In the genomic region with DNA sequence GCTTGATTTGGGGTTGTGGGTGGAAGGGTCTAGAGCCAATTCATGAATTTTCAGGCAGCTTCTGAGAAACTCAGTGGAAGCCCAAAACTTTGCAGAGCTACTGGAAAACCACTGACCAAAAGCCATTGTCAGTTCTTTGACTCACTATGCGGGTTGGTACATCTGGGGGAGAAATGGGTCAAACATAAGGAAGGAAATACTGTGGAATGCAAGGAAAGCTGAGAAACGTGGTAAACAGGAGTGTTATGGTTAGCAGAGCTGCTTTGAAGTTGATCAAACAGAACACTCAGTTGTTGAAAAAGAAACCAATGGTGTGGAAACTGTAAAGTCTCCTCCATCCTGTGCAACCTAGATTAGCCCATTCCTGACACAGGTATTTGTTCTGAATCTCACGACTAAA, we compare ENCODE assay signal across 3 cellular contexts.
TF ChIP-seq lines count a peak whose summit lies in the region.

No MANE protein-coding gene starts in this region.

TF ChIP-seq in GM23338, 12 proteins besides CTCF, POLR2A, EP300 and RAD21 (continues in another document):
- TF ChIP-seq CREB1 (CRISPR knock-in tag; IDR thresholded peaks at IDR 0.05; ENCODE audit: low read depth) (no peak), EZH2phosphoT487 (IDR thresholded peaks at IDR 0.05; ENCODE audit: unreplicated experiment) (no peak), POLR2AphosphoS5 (IDR thresholded peaks at IDR 0.05; ENCODE audit: low read depth) (no peak), STAT1 (IDR thresholded peaks at IDR 0.05; ENCODE audit: unreplicated experiment) (no peak), EZH2 (IDR thresholded peaks at IDR 0.05; ENCODE audit: low read depth, unreplicated experiment) (no peak), ZNF331 (CRISPR knock-in tag; IDR thresholded peaks at IDR 0.05; ENCODE audit: low read depth) (no peak), ZNF114 (CRISPR knock-in tag; IDR thresholded peaks at IDR 0.05) (no peak), JUNB (IDR thresholded peaks at IDR 0.05; ENCODE audit: unreplicated experiment) (no peak)
- TF ChIP-seq, protein P1, sequence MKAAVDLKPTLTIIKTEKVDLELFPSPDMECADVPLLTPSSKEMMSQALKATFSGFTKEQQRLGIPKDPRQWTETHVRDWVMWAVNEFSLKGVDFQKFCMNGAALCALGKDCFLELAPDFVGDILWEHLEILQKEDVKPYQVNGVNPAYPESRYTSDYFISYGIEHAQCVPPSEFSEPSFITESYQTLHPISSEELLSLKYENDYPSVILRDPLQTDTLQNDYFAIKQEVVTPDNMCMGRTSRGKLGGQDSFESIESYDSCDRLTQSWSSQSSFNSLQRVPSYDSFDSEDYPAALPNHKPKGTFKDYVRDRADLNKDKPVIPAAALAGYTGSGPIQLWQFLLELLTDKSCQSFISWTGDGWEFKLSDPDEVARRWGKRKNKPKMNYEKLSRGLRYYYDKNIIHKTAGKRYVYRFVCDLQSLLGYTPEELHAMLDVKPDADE (IDR thresholded peaks at IDR 0.05) = no peak
- TF ChIP-seq, protein P2, sequence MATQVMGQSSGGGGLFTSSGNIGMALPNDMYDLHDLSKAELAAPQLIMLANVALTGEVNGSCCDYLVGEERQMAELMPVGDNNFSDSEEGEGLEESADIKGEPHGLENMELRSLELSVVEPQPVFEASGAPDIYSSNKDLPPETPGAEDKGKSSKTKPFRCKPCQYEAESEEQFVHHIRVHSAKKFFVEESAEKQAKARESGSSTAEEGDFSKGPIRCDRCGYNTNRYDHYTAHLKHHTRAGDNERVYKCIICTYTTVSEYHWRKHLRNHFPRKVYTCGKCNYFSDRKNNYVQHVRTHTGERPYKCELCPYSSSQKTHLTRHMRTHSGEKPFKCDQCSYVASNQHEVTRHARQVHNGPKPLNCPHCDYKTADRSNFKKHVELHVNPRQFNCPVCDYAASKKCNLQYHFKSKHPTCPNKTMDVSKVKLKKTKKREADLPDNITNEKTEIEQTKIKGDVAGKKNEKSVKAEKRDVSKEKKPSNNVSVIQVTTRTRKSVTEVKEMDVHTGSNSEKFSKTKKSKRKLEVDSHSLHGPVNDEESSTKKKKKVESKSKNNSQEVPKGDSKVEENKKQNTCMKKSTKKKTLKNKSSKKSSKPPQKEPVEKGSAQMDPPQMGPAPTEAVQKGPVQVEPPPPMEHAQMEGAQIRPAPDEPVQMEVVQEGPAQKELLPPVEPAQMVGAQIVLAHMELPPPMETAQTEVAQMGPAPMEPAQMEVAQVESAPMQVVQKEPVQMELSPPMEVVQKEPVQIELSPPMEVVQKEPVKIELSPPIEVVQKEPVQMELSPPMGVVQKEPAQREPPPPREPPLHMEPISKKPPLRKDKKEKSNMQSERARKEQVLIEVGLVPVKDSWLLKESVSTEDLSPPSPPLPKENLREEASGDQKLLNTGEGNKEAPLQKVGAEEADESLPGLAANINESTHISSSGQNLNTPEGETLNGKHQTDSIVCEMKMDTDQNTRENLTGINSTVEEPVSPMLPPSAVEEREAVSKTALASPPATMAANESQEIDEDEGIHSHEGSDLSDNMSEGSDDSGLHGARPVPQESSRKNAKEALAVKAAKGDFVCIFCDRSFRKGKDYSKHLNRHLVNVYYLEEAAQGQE (IDR thresholded peaks at IDR 0.05; ENCODE audit: unreplicated experiment) = no peak

TF ChIP-seq in K562, 482 proteins besides CTCF, POLR2A, EP300 and RAD21:
- no peak for TF ChIP-seq ZNF165 (CRISPR knock-in tag; IDR thresholded peaks at IDR 0.05; ENCODE audit: borderline replicate concordance)
- TF ChIP-seq ZNF324 (CRISPR knock-in tag; IDR thresholded peaks at IDR 0.05) = 0 out of 2 replicates have a peak, but pooled peaks have one; percentile 26

TF ChIP-seq in HepG2, 621 proteins besides CTCF, POLR2A, EP300 and RAD21 (continues in another document):
- TF ChIP-seq, protein P3, sequence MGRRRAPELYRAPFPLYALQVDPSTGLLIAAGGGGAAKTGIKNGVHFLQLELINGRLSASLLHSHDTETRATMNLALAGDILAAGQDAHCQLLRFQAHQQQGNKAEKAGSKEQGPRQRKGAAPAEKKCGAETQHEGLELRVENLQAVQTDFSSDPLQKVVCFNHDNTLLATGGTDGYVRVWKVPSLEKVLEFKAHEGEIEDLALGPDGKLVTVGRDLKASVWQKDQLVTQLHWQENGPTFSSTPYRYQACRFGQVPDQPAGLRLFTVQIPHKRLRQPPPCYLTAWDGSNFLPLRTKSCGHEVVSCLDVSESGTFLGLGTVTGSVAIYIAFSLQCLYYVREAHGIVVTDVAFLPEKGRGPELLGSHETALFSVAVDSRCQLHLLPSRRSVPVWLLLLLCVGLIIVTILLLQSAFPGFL (CRISPR knock-in tag; IDR thresholded peaks at IDR 0.05) = no peak
- no peak for TF ChIP-seq ZNF33A (CRISPR knock-in tag; IDR thresholded peaks at IDR 0.05; ENCODE audit: borderline replicate concordance)
- no peak for TF ChIP-seq ZNF746 (CRISPR knock-in tag; IDR thresholded peaks at IDR 0.05)
- no peak for TF ChIP-seq CC2D1A (CRISPR knock-in tag; IDR thresholded peaks at IDR 0.05)
- TF ChIP-seq MTA1 (CRISPR knock-in tag; IDR thresholded peaks at IDR 0.05; ENCODE audit: borderline replicate concordance) = no peak
- TF ChIP-seq, protein P4, sequence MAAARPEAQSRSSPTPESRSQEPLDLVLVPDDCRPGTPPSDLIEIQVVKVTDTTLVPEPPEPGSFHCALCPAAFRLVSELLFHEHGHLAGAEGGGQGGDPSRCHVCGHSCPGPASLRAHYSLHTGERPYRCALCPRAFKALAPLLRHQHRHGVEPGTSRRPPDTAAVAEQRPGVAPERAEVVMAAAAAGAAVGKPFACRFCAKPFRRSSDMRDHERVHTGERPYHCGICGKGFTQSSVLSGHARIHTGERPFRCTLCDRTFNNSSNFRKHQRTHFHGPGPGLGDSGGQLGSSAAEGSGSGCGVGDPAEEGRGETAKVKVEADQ (CRISPR knock-in tag; IDR thresholded peaks at IDR 0.05; ENCODE audit: borderline replicate concordance) = no peak
- peak; percentile 38; the same call in 1 of the 2 replicates for TF ChIP-seq ISL2 (CRISPR knock-in tag; IDR thresholded peaks at IDR 0.05)
- TF ChIP-seq SP5 (CRISPR knock-in tag; IDR thresholded peaks at IDR 0.05; ENCODE audit: borderline replicate concordance, low read depth) = peak; percentile 59
- TF ChIP-seq EHMT2 (IDR thresholded peaks at IDR 0.05; ENCODE audit: borderline replicate concordance, low read depth, low read length) = 0 out of 2 replicates have a peak, but pooled peaks have one; percentile 47
- TF ChIP-seq ZFP36L1 (CRISPR knock-in tag; IDR thresholded peaks at IDR 0.05) = no peak
- TF ChIP-seq ZNF660 (CRISPR knock-in tag; IDR thresholded peaks at IDR 0.05; ENCODE audit: borderline replicate concordance, low read depth) = no peak
- TF ChIP-seq STAT5B (CRISPR knock-in tag; IDR thresholded peaks at IDR 0.05) = no peak
- peak; percentile 59 for TF ChIP-seq FOSL2 (CRISPR knock-in tag; IDR thresholded peaks at IDR 0.05)
- TF ChIP-seq, protein P5, sequence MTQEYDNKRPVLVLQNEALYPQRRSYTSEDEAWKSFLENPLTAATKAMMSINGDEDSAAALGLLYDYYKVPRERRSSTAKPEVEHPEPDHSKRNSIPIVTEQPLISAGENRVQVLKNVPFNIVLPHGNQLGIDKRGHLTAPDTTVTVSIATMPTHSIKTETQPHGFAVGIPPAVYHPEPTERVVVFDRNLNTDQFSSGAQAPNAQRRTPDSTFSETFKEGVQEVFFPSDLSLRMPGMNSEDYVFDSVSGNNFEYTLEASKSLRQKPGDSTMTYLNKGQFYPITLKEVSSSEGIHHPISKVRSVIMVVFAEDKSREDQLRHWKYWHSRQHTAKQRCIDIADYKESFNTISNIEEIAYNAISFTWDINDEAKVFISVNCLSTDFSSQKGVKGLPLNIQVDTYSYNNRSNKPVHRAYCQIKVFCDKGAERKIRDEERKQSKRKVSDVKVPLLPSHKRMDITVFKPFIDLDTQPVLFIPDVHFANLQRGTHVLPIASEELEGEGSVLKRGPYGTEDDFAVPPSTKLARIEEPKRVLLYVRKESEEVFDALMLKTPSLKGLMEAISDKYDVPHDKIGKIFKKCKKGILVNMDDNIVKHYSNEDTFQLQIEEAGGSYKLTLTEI (CRISPR knock-in tag; conservative IDR thresholded peaks at IDR 0.05) = no peak
- TF ChIP-seq ZNF382 (CRISPR knock-in tag; IDR thresholded peaks at IDR 0.05; ENCODE audit: borderline replicate concordance) = no peak
- TF ChIP-seq, protein P6, sequence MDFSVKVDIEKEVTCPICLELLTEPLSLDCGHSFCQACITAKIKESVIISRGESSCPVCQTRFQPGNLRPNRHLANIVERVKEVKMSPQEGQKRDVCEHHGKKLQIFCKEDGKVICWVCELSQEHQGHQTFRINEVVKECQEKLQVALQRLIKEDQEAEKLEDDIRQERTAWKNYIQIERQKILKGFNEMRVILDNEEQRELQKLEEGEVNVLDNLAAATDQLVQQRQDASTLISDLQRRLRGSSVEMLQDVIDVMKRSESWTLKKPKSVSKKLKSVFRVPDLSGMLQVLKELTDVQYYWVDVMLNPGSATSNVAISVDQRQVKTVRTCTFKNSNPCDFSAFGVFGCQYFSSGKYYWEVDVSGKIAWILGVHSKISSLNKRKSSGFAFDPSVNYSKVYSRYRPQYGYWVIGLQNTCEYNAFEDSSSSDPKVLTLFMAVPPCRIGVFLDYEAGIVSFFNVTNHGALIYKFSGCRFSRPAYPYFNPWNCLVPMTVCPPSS (IDR thresholded peaks at IDR 0.05) = no peak
- TF ChIP-seq GATA4 (IDR thresholded peaks at IDR 0.05; ENCODE audit: borderline replicate concordance, low read depth) = peak; percentile 78
- TF ChIP-seq FOXP1 (IDR thresholded peaks at IDR 0.05) = no peak
- peak; percentile 84 for TF ChIP-seq FOXP1 (CRISPR knock-in tag; IDR thresholded peaks at IDR 0.05)
- TF ChIP-seq RXRB (CRISPR knock-in tag; IDR thresholded peaks at IDR 0.05; ENCODE audit: borderline replicate concordance) = peak; percentile 70; the same call in 1 of the 2 replicates
- no peak for TF ChIP-seq CBFB (CRISPR knock-in tag; IDR thresholded peaks at IDR 0.05)
- no peak for TF ChIP-seq JUNB (CRISPR knock-in tag; IDR thresholded peaks at IDR 0.05; ENCODE audit: borderline replicate concordance)
- TF ChIP-seq, protein P7, sequence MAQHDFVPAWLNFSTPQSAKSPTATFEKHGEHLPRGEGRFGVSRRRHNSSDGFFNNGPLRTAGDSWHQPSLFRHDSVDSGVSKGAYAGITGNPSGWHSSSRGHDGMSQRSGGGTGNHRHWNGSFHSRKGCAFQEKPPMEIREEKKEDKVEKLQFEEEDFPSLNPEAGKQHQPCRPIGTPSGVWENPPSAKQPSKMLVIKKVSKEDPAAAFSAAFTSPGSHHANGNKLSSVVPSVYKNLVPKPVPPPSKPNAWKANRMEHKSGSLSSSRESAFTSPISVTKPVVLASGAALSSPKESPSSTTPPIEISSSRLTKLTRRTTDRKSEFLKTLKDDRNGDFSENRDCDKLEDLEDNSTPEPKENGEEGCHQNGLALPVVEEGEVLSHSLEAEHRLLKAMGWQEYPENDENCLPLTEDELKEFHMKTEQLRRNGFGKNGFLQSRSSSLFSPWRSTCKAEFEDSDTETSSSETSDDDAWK (CRISPR knock-in tag; IDR thresholded peaks at IDR 0.05) = no peak
- TF ChIP-seq ELF4 (CRISPR knock-in tag; IDR thresholded peaks at IDR 0.05; ENCODE audit: borderline replicate concordance) = no peak
- TF ChIP-seq CEBPG (CRISPR knock-in tag; IDR thresholded peaks at IDR 0.05) = peak; percentile 63
- TF ChIP-seq, protein P8, sequence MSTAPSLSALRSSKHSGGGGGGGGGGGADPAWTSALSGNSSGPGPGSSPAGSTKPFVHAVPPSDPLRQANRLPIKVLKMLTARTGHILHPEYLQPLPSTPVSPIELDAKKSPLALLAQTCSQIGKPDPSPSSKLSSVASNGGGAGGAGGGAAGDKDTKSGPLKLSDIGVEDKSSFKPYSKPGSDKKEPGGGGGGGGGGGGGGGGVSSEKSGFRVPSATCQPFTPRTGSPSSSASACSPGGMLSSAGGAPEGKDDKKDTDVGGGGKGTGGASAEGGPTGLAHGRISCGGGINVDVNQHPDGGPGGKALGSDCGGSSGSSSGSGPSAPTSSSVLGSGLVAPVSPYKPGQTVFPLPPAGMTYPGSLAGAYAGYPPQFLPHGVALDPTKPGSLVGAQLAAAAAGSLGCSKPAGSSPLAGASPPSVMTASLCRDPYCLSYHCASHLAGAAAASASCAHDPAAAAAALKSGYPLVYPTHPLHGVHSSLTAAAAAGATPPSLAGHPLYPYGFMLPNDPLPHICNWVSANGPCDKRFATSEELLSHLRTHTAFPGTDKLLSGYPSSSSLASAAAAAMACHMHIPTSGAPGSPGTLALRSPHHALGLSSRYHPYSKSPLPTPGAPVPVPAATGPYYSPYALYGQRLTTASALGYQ (CRISPR knock-in tag; IDR thresholded peaks at IDR 0.05) = peak; percentile 50; the same call in 1 of the 2 replicates
- TF ChIP-seq NFIC (IDR thresholded peaks at IDR 0.05; ENCODE audit: low read length) = peak; percentile 71
- TF ChIP-seq ZNF556 (CRISPR knock-in tag; IDR thresholded peaks at IDR 0.05; ENCODE audit: borderline replicate concordance) = no peak
- 0 out of 2 replicates have a peak, but pooled peaks have one; percentile 10 for TF ChIP-seq ZNF644 (CRISPR knock-in tag; IDR thresholded peaks at IDR 0.05; ENCODE audit: low read depth)
- no peak for TF ChIP-seq FOXJ3 (CRISPR knock-in tag; IDR thresholded peaks at IDR 0.05; ENCODE audit: borderline replicate concordance)
- TF ChIP-seq SRF (IDR thresholded peaks at IDR 0.05; ENCODE audit: low read depth, low read length) = no peak
- no peak for TF ChIP-seq KDM1A (CRISPR knock-in tag; IDR thresholded peaks at IDR 0.05)
- TF ChIP-seq ETV6 (CRISPR knock-in tag; conservative IDR thresholded peaks at IDR 0.05) = no peak
- 0 out of 2 replicates have a peak, but pooled peaks have one; percentile 67 for TF ChIP-seq ZFP1 (CRISPR knock-in tag; IDR thresholded peaks at IDR 0.05)
- TF ChIP-seq TBX2 (CRISPR knock-in tag; IDR thresholded peaks at IDR 0.05; ENCODE audit: borderline replicate concordance) = peak; percentile 60; the same call in 1 of the 2 replicates
- TF ChIP-seq HMG20A (CRISPR knock-in tag; IDR thresholded peaks at IDR 0.05; ENCODE audit: borderline replicate concordance) = peak; percentile 77; the same call in 1 of the 2 replicates
- peak; percentile 32; the same call in 1 of the 2 replicates for TF ChIP-seq SIX1 (CRISPR knock-in tag; IDR thresholded peaks at IDR 0.05; ENCODE audit: borderline replicate concordance)
- TF ChIP-seq, protein P9, sequence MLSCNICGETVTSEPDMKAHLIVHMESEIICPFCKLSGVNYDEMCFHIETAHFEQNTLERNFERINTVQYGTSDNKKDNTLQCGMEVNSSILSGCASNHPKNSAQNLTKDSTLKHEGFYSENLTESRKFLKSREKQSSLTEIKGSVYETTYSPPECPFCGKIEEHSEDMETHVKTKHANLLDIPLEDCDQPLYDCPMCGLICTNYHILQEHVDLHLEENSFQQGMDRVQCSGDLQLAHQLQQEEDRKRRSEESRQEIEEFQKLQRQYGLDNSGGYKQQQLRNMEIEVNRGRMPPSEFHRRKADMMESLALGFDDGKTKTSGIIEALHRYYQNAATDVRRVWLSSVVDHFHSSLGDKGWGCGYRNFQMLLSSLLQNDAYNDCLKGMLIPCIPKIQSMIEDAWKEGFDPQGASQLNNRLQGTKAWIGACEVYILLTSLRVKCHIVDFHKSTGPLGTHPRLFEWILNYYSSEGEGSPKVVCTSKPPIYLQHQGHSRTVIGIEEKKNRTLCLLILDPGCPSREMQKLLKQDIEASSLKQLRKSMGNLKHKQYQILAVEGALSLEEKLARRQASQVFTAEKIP (CRISPR knock-in tag; IDR thresholded peaks at IDR 0.05; ENCODE audit: borderline replicate concordance) = no peak
- TF ChIP-seq, protein P10, sequence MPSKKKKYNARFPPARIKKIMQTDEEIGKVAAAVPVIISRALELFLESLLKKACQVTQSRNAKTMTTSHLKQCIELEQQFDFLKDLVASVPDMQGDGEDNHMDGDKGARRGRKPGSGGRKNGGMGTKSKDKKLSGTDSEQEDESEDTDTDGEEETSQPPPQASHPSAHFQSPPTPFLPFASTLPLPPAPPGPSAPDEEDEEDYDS (CRISPR knock-in tag; IDR thresholded peaks at IDR 0.05) = no peak
- no peak for TF ChIP-seq ONECUT2 (CRISPR knock-in tag; IDR thresholded peaks at IDR 0.05)
- no peak for TF ChIP-seq ZNF713 (CRISPR knock-in tag; IDR thresholded peaks at IDR 0.05)
